Comparison of ENCODE assay signal across 8 cellular contexts in the genomic region with DNA sequence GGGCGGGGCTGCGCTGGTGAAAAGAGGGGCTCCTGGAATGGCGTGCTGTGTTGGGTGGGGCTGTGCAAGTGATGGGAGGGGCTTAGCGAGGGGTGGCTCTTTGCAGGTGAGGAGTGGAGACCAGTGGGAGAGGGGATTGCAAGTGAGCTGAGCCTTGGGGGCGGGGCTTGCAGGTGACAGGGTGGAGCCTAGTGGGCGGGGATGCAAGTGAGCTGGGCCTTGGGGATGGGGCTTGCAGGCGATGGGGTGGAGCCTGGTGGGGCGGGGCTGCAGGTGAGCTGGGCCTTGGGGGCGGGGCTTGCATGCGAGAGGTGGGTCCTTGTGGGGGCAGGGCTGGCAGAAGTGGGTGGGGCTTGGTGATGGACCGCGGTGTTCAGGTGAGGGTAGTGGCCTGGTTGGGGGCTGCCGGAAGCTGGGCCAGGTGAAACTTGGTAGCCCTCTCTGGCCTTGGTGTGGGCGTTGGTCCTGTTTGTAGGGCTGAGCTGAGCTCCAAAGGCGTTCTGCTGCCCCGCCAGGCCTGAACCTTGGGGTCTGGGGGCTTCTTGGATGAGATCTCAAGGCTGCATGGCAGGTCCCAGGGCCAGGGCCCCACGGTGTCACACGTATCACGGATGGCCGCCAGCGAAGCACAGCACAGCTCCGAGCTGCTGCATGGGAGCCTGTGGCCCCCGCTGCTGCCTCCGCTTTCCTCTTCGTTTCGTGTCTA. TPM values are rescaled to one million over a fixed set of nuclear protein-coding genes. Genes with fewer than 3 reads are reported as not detected.
DNase-seq lines count a peak whose midpoint lies in the region; ATAC-seq and TF ChIP-seq lines count a peak whose summit lies in the region.

No MANE protein-coding gene starts in this region.

- intact Hi-C loops in PC-3 (cut with micrococcal nuclease) = no loop called here

- DNase-seq in BJ (ENCODE audit: low read depth) (no peak), PC-3 (peak; percentile 79), midbrain (lab: John Stamatoyannopoulos, UW) (no peak), GM03348 (ENCODE audit: low spot score) (no peak)
- no peak for DNase-seq in effector memory CD8-positive, alpha-beta T cell
- DNase-seq in natural killer cell treated with Interleukin-12 subunit alpha and Interleukin-12 subunit beta and Interleukin-15 and Interleukin-18, amount 100 ng/mL, for 72 hours (ENCODE audit: low spot score) = no peak

- H3K4me1 Mint-ChIP-seq in effector memory CD8-positive, alpha-beta T cell (ENCODE audit: low read depth in 2 of 2) = peaks cover 9 to 22% of the 10 kb centered on the region in 2 donors
- H3K4me1 Mint-ChIP-seq in natural killer cell treated with Interleukin-12 subunit alpha and Interleukin-12 subunit beta and Interleukin-15 and Interleukin-18, amount 100 ng/mL, for 72 hours (ENCODE audit: low read depth in 2 of 2) = peaks cover 11 to 19% of the 10 kb centered on the region in 2 donors

- no peaks in the 10 kb centered on the region for H3K9me2 ChIP-seq in PC-3 (replicated peaks; ENCODE audit: low read length)

- BruUV-seq in PC-3 (replicated peaks; lab: Mats Ljungman, UMichigan) = no TSS peak

- peaks cover 0 to 1% of the 10 kb centered on the region in 2 donors for H3K9me3 Mint-ChIP-seq in effector memory CD8-positive, alpha-beta T cell
- H3K9me3 Mint-ChIP-seq in natural killer cell treated with Interleukin-12 subunit alpha and Interleukin-12 subunit beta and Interleukin-15 and Interleukin-18, amount 100 ng/mL, for 72 hours = no peaks in the 10 kb centered on the region

- peaks cover 35% of the 10 kb centered on the region for H3K79me2 ChIP-seq in PC-3 (ENCODE audit: low read length)

- peak overlapping the region; percentile 71 to 75 for H3K4me3 Mint-ChIP-seq in effector memory CD8-positive, alpha-beta T cell
- peak overlapping the region; percentile 77 for H3K4me3 Mint-ChIP-seq in natural killer cell treated with Interleukin-12 subunit alpha and Interleukin-12 subunit beta and Interleukin-15 and Interleukin-18, amount 100 ng/mL, for 72 hours

- H3K27ac ChIP-seq in PC-3 (ENCODE audit: low read length) = no peak overlapping the region

- H3K4me1 ChIP-seq in PC-3 (ENCODE audit: insufficient read depth, low read length) = no peaks in the 10 kb centered on the region

- H3K27me3 ChIP-seq in BJ (ENCODE audit: control insufficient read depth, insufficient read depth, low read length) (peaks cover 3% of the 10 kb centered on the region; the same call in 1 of the 2 replicates), PC-3 (ENCODE audit: low read length) (no peaks in the 10 kb centered on the region)

- no peak overlapping the region for H3K9ac ChIP-seq in PC-3 (ENCODE audit: low read length)

- peaks cover 11% of the 10 kb centered on the region for H3K36me3 ChIP-seq in BJ (ENCODE audit: control insufficient read depth, insufficient read depth, low read length)
- peaks cover 10% of the 10 kb centered on the region; the same call in 1 of the 2 replicates for H3K36me3 ChIP-seq in PC-3 (ENCODE audit: low read depth, low read length)

- peak overlapping the region; percentile 47 for H3K4me3 ChIP-seq in BJ (ENCODE audit: low read depth, low read length)
- no peak overlapping the region for H3K4me3 ChIP-seq in PC-3 (ENCODE audit: low read length)

- H4K20me1 ChIP-seq in PC-3 (ENCODE audit: low read length) = no peaks in the 10 kb centered on the region

- peaks cover 13% of the 10 kb centered on the region for H3K36me3 Mint-ChIP-seq in effector memory CD8-positive, alpha-beta T cell (ENCODE audit: insufficient read depth)
- peaks cover 6% of the 10 kb centered on the region for H3K36me3 Mint-ChIP-seq in natural killer cell treated with Interleukin-12 subunit alpha and Interleukin-12 subunit beta and Interleukin-15 and Interleukin-18, amount 100 ng/mL, for 72 hours

- POLR2A ChIA-PET in BJ (lab: Charles Lee) = no interaction called here
- POLR2A ChIA-PET in PC-3 (lab: Charles Lee; ENCODE audit: unreplicated experiment) = interaction anchor here (0.5 kb wide), 1 partner anchor 1732 kb away, joined by 3 read pairs; no protein-coding TSS in a partner anchor

- H3K4me2 ChIP-seq in PC-3 (ENCODE audit: low read length) = peak overlapping the region; percentile 41; the same call in 1 of the 2 replicates

- H3K27me3 Mint-ChIP-seq in effector memory CD8-positive, alpha-beta T cell = no peaks in the 10 kb centered on the region
- H3K27me3 Mint-ChIP-seq in natural killer cell treated with Interleukin-12 subunit alpha and Interleukin-12 subunit beta and Interleukin-15 and Interleukin-18, amount 100 ng/mL, for 72 hours = no peaks in the 10 kb centered on the region

- H3K9me3 ChIP-seq in PC-3 (ENCODE audit: low read length) = no peaks in the 10 kb centered on the region

- ATAC-seq in GM18868 (IDR thresholded peaks at IDR 0.05; ENCODE audit: unreplicated experiment) (peak; percentile 11), HG03064 (IDR thresholded peaks at IDR 0.05; ENCODE audit: low read depth, unreplicated experiment) (peak; percentile 22), PC-3 (peak; percentile 35)
- peak; percentile 30 for ATAC-seq in effector memory CD8-positive, alpha-beta T cell (replicated peaks)
- ATAC-seq in natural killer cell treated with Interleukin-12 subunit alpha and Interleukin-12 subunit beta and Interleukin-15 and Interleukin-18, amount 100 ng/mL, for 72 hours = peak in 1 of 2 donors; percentile 19

- CTCF ChIA-PET in BJ (lab: Yijun Ruan, JAX) (interaction anchor here (0.7 to 1.3 kb wide), 2 partner anchors 16 to 20 kb away, joined by 3 read pairs; no protein-coding TSS in a partner anchor), PC-3 (lab: Charles Lee) (no interaction called here)

- no peak for TF ChIP-seq CTCF in BJ (IDR thresholded peaks at IDR 0.05; ENCODE audit: insufficient read depth, low read depth, low read length)
- TF ChIP-seq CTCF in PC-3 (conservative IDR thresholded peaks at IDR 0.05; ENCODE audit: low read depth, low read length) = no peak

- no peak overlapping the region for H2AFZ ChIP-seq in PC-3 (ENCODE audit: low read length)

- no peaks in the 10 kb centered on the region for H3F3A ChIP-seq in PC-3 (ENCODE audit: low read length, unreplicated experiment)

- peak overlapping the region; percentile 26 to 44 for H3K27ac Mint-ChIP-seq in effector memory CD8-positive, alpha-beta T cell
- H3K27ac Mint-ChIP-seq in natural killer cell treated with Interleukin-12 subunit alpha and Interleukin-12 subunit beta and Interleukin-15 and Interleukin-18, amount 100 ng/mL, for 72 hours = peak overlapping the region; percentile 64 to 82

RNA-seq across cellular contexts. Expression of a gene that starts 0.7 kb away (rescaled TPM):
- polyA plus RNA-seq in BJ (2011; rRNA removed) = 49.8 and 68.5 TPM in 2 replicates
- 48.9 and 62.5 TPM in 2 replicates for polyA minus RNA-seq in BJ (2011; rRNA and poly(A)+ RNA removed)
- 61.5 and 73.2 TPM in 2 replicates for total RNA-seq in PC-3 (2014; rRNA removed)
- total RNA-seq in natural killer cell treated with Interleukin-12 subunit alpha and Interleukin-12 subunit beta and Interleukin-15 and Interleukin-18, amount 100 ng/mL, for 72 hours = 10 to 100 TPM; 70.4 to 99.9 TPM
